Comparison of ENCODE assay signal across 21 cellular contexts in genomic region chr2:3199660-3200345, GRCh38.
DNase-seq lines count a peak whose midpoint lies in the region; ATAC-seq, FAIRE-seq and TF ChIP-seq lines count a peak whose summit lies in the region.
"Had no signal": no experiment of that assay in that cellular context is flagged by ENCODE, and none has a peak within 500 bp of the region (broad histone marks: within the 10 kb centered on the region; RNA-seq: fewer than 3 reads in every experiment).

No MANE protein-coding gene starts in this region.

- H3K14ac ChIP-seq in mesenchymal stem cell (ENCODE audit: low read length in 2 of 2), result peak overlapping the region in 1 of 2 experiments; percentile 57

- no peak overlapping the region for H3K4me2 ChIP-seq in mesenchymal stem cell (ENCODE audit: low read length, poor library complexity, severe bottlenecking)
- H3K4me2 ChIP-seq: PC-9 had no signal

- no peak for DNase-seq in activated CD4-positive, alpha-beta memory T cell treated with anti-CD3 and anti-CD28 coated beads, Interleukin-2, amount 10 ng/mL, durations not matched to agents 7 days and 5 days
- DNase-seq in activated CD4-positive, alpha-beta memory T cell treated with anti-CD3 and anti-CD28 coated beads for 36 hours, result no peak
- DNase-seq in bronchial epithelial cell (ENCODE audit: low read depth), result no peak
- DNase-seq in mesenchymal stem cell, result no peak
- DNase-seq in stimulated activated naive B cell treated with anti-CD40 and anti-IgM and Interleukin-4, amounts not matched to agents 10 μg/mL and 1 μg/mL and 100 μg/mL, for 72 hours, result no peak
- DNase-seq in SHP77 treated with DMSO at 0.1 percent for 48 hours (lab: John Stamatoyannopoulos, UW), result no peak
- DNase-seq in D341Med (ENCODE audit: low spot score), result no peak
- DNase-seq: BE2C; CD4-positive, alpha-beta memory T cell; DND-41; KG1; NCI-H1436; NCI-H2029; NCI-H2171; NCI-H446; PC-9 had no signal

- peaks cover 26% of the 10 kb centered on the region for H3K79me1 ChIP-seq in mesenchymal stem cell (replicated peaks; ENCODE audit: low read length, poor library complexity, severe bottlenecking)

- no peaks in the 10 kb centered on the region for H3K9me3 ChIP-seq in mesenchymal stem cell (ENCODE audit: control insufficient read depth, low read length)
- H3K9me3 ChIP-seq: BE2C had no signal

- WGBS in mesenchymal stem cell, result 86% methylated on average over 11 of the region's 11 CpGs

- POLR2A ChIA-PET in activated CD4-positive, alpha-beta memory T cell treated with anti-CD3 and anti-CD28 coated beads, Interleukin-2, amount 10 ng/mL, durations not matched to agents 7 days and 5 days (lab: Charles Lee), result no interaction called here
- POLR2A ChIA-PET in activated CD4-positive, alpha-beta memory T cell treated with anti-CD3 and anti-CD28 coated beads for 36 hours (lab: Charles Lee), result no interaction called here

- no peak overlapping the region for H2BK5ac ChIP-seq in mesenchymal stem cell (ENCODE audit: low read depth, low read length, poor library complexity, severe bottlenecking)

- H3K9me3 Mint-ChIP-seq in activated CD4-positive, alpha-beta memory T cell treated with anti-CD3 and anti-CD28 coated beads, Interleukin-2, amount 10 ng/mL, durations not matched to agents 7 days and 5 days, result no peaks in the 10 kb centered on the region
- no peaks in the 10 kb centered on the region for H3K9me3 Mint-ChIP-seq in activated CD4-positive, alpha-beta memory T cell treated with anti-CD3 and anti-CD28 coated beads for 36 hours
- no peaks in the 10 kb centered on the region for H3K9me3 Mint-ChIP-seq in stimulated activated naive B cell treated with anti-CD40 and anti-IgM and Interleukin-4, amounts not matched to agents 10 μg/mL and 1 μg/mL and 100 μg/mL, for 72 hours
- H3K9me3 Mint-ChIP-seq: CD4-positive, alpha-beta memory T cell had no signal

- H2BK15ac ChIP-seq in mesenchymal stem cell (ENCODE audit: low read depth, poor library complexity, severe bottlenecking), result no peak overlapping the region

- H3K4me3 Mint-ChIP-seq in activated CD4-positive, alpha-beta memory T cell treated with anti-CD3 and anti-CD28 coated beads, Interleukin-2, amount 10 ng/mL, durations not matched to agents 7 days and 5 days, result no peak overlapping the region
- no peak overlapping the region for H3K4me3 Mint-ChIP-seq in activated CD4-positive, alpha-beta memory T cell treated with anti-CD3 and anti-CD28 coated beads for 36 hours
- H3K4me3 Mint-ChIP-seq in stimulated activated naive B cell treated with anti-CD40 and anti-IgM and Interleukin-4, amounts not matched to agents 10 μg/mL and 1 μg/mL and 100 μg/mL, for 72 hours, result no peak overlapping the region
- H3K4me3 Mint-ChIP-seq: CD4-positive, alpha-beta memory T cell had no signal

- peaks cover 21% of the 10 kb centered on the region for H3K4me1 Mint-ChIP-seq in activated CD4-positive, alpha-beta memory T cell treated with anti-CD3 and anti-CD28 coated beads, Interleukin-2, amount 10 ng/mL, durations not matched to agents 7 days and 5 days
- H3K4me1 Mint-ChIP-seq in activated CD4-positive, alpha-beta memory T cell treated with anti-CD3 and anti-CD28 coated beads for 36 hours (ENCODE audit: low read depth), result peaks cover 14% of the 10 kb centered on the region
- H3K4me1 Mint-ChIP-seq in stimulated activated naive B cell treated with anti-CD40 and anti-IgM and Interleukin-4, amounts not matched to agents 10 μg/mL and 1 μg/mL and 100 μg/mL, for 72 hours, result peaks cover 8 to 9% of the 10 kb centered on the region in 2 donors

- H3K4me1 ChIP-seq in mesenchymal stem cell (ENCODE audit: control insufficient read depth, insufficient read depth, low read depth, low read length), result peaks cover 18% of the 10 kb centered on the region

- no peak overlapping the region for H2BK120ac ChIP-seq in mesenchymal stem cell (ENCODE audit: low read depth, low read length)

- no peaks in the 10 kb centered on the region for H3K27me3 ChIP-seq in bronchial epithelial cell (ENCODE audit: control insufficient read depth, insufficient read depth, low read length)
- no peaks in the 10 kb centered on the region for H3K27me3 ChIP-seq in mesenchymal stem cell (ENCODE audit: control insufficient read depth in 1 of 2, insufficient read depth in 1 of 2, low read length in 2 of 2)
- H3K27me3 ChIP-seq: BE2C had no signal

- H4K91ac ChIP-seq in mesenchymal stem cell (ENCODE audit: low read length), result no peak overlapping the region

- TF ChIP-seq CTCF in bronchial epithelial cell (IDR thresholded peaks at IDR 0.05; ENCODE audit: insufficient read depth, low read length, severe bottlenecking), result no peak

- H3K27ac ChIP-seq in mesenchymal stem cell (ENCODE audit: low read length, poor library complexity, severe bottlenecking), result no peak overlapping the region
- H3K27ac ChIP-seq: 22Rv1, PC-9 had no signal

- H2AFZ ChIP-seq in mesenchymal stem cell (ENCODE audit: low read depth, low read length), result no peak overlapping the region
- H2AFZ ChIP-seq: PC-9 had no signal

- no peaks in the 10 kb centered on the region for H3K27me3 Mint-ChIP-seq in activated CD4-positive, alpha-beta memory T cell treated with anti-CD3 and anti-CD28 coated beads, Interleukin-2, amount 10 ng/mL, durations not matched to agents 7 days and 5 days
- H3K27me3 Mint-ChIP-seq in activated CD4-positive, alpha-beta memory T cell treated with anti-CD3 and anti-CD28 coated beads for 36 hours, result no peaks in the 10 kb centered on the region
- H3K27me3 Mint-ChIP-seq in stimulated activated naive B cell treated with anti-CD40 and anti-IgM and Interleukin-4, amounts not matched to agents 10 μg/mL and 1 μg/mL and 100 μg/mL, for 72 hours, result no peaks in the 10 kb centered on the region
- H3K27me3 Mint-ChIP-seq: CD4-positive, alpha-beta memory T cell had no signal

- H3K9ac ChIP-seq in mesenchymal stem cell (ENCODE audit: low read length), result no peak overlapping the region

- H3K23ac ChIP-seq in mesenchymal stem cell (ENCODE audit: low read length in 2 of 2), result no peak overlapping the region

- peak overlapping the region; percentile 56 for H3K27ac Mint-ChIP-seq in activated CD4-positive, alpha-beta memory T cell treated with anti-CD3 and anti-CD28 coated beads, Interleukin-2, amount 10 ng/mL, durations not matched to agents 7 days and 5 days
- no peak overlapping the region for H3K27ac Mint-ChIP-seq in activated CD4-positive, alpha-beta memory T cell treated with anti-CD3 and anti-CD28 coated beads for 36 hours
- peak overlapping the region; percentile 47 for H3K27ac Mint-ChIP-seq in stimulated activated naive B cell treated with anti-CD40 and anti-IgM and Interleukin-4, amounts not matched to agents 10 μg/mL and 1 μg/mL and 100 μg/mL, for 72 hours

- ATAC-seq in stimulated activated naive B cell treated with anti-CD40 and anti-IgM and Interleukin-4, amounts not matched to agents 10 μg/mL and 1 μg/mL and 100 μg/mL, for 72 hours (replicated peaks), result no peak
- ATAC-seq in HG02571 (IDR thresholded peaks at IDR 0.05; ENCODE audit: unreplicated experiment), result no peak
- ATAC-seq: GM12878, HepG2 had no signal

- peak overlapping the region; percentile 23 for H2AK5ac ChIP-seq in mesenchymal stem cell (ENCODE audit: low read length, severe bottlenecking)

- H3K36me3 ChIP-seq in bronchial epithelial cell (ENCODE audit: control insufficient read depth, insufficient read depth, low read length) (peaks cover 4% of the 10 kb centered on the region), mesenchymal stem cell (ENCODE audit: control insufficient read depth in 1 of 2, insufficient read depth in 2 of 2, low read depth in 1 of 2, low read length in 2 of 2) (peaks cover 15 to 36% of the 10 kb centered on the region in 2 experiments)
- H3K36me3 ChIP-seq: BE2C had no signal

- H4K8ac ChIP-seq in mesenchymal stem cell (ENCODE audit: low read length), result no peak overlapping the region

- peak; percentile 50 for FAIRE-seq in bronchial epithelial cell (lab: Jason Lieb, UNC)
- FAIRE-seq: G401.6, GM12878, HepG2 had no signal

- no peak overlapping the region for H3K18ac ChIP-seq in mesenchymal stem cell (ENCODE audit: low read depth in 1 of 2, low read length in 2 of 2)

- intact Hi-C loops in activated CD4-positive, alpha-beta memory T cell treated with anti-CD3 and anti-CD28 coated beads for 36 hours (cut with micrococcal nuclease), result loop anchor here (2.0 kb wide), 2 partner anchors 23 to 43 kb away; no protein-coding TSS in a partner anchor

- H3K4me3 ChIP-seq in bronchial epithelial cell (ENCODE audit: low read depth, low read length) (no peak overlapping the region), mesenchymal stem cell (ENCODE audit: insufficient read depth in 1 of 2, low read depth in 1 of 2, low read length in 2 of 2) (no peak overlapping the region)
- H3K4me3 ChIP-seq: GM12878, PC-9 had no signal

- peaks cover 9% of the 10 kb centered on the region for H3K36me3 Mint-ChIP-seq in activated CD4-positive, alpha-beta memory T cell treated with anti-CD3 and anti-CD28 coated beads, Interleukin-2, amount 10 ng/mL, durations not matched to agents 7 days and 5 days (ENCODE audit: low read depth)
- H3K36me3 Mint-ChIP-seq in activated CD4-positive, alpha-beta memory T cell treated with anti-CD3 and anti-CD28 coated beads for 36 hours, result peaks cover 16% of the 10 kb centered on the region
- peaks cover 49 to 76% of the 10 kb centered on the region in 2 donors for H3K36me3 Mint-ChIP-seq in stimulated activated naive B cell treated with anti-CD40 and anti-IgM and Interleukin-4, amounts not matched to agents 10 μg/mL and 1 μg/mL and 100 μg/mL, for 72 hours

- no peak overlapping the region for H3K4ac ChIP-seq in mesenchymal stem cell (ENCODE audit: low read depth in 1 of 2, low read length in 2 of 2)

- H2BK12ac ChIP-seq in mesenchymal stem cell (ENCODE audit: low read length in 2 of 2), result no peak overlapping the region

- CTCF ChIA-PET in activated CD4-positive, alpha-beta memory T cell treated with anti-CD3 and anti-CD28 coated beads, Interleukin-2, amount 10 ng/mL, durations not matched to agents 7 days and 5 days (lab: Charles Lee), result no interaction called here
- CTCF ChIA-PET in activated CD4-positive, alpha-beta memory T cell treated with anti-CD3 and anti-CD28 coated beads for 36 hours (lab: Charles Lee), result no interaction called here
